ENCODE assay signal across 9 cellular contexts in genomic region chr7:35647171-35647574, GRCh38.
DNase-seq lines count a peak whose midpoint lies in the region; ATAC-seq and TF ChIP-seq lines count a peak whose summit lies in the region.
"Had no signal": no experiment of that assay in that cellular context is flagged by ENCODE, and none has a peak within 500 bp of the region (broad histone marks: within the 10 kb centered on the region; RNA-seq: fewer than 3 reads in every experiment).

No MANE protein-coding gene starts in this region.

- peak overlapping the region; percentile 49 for H3K27ac Mint-ChIP-seq in stimulated activated memory B cell treated with anti-CD40 and anti-IgM and Interleukin-4, amounts not matched to agents 10 μg/mL and 1 μg/mL and 100 μg/mL, for 72 hours

- no peaks in the 10 kb centered on the region for H3K36me3 ChIP-seq in iPS-18a (ENCODE audit: control insufficient read depth, low read depth, low read length)

- H3K9ac ChIP-seq in iPS-18a (ENCODE audit: low read length) = peak overlapping the region; percentile 38

- no peaks in the 10 kb centered on the region for H3K9me3 Mint-ChIP-seq in stimulated activated memory B cell treated with anti-CD40 and anti-IgM and Interleukin-4, amounts not matched to agents 10 μg/mL and 1 μg/mL and 100 μg/mL, for 72 hours

- peaks cover 59% of the 10 kb centered on the region for H3K4me1 Mint-ChIP-seq in stimulated activated memory B cell treated with anti-CD40 and anti-IgM and Interleukin-4, amounts not matched to agents 10 μg/mL and 1 μg/mL and 100 μg/mL, for 72 hours

- no peaks in the 10 kb centered on the region for H3K27me3 ChIP-seq in iPS-18a (ENCODE audit: control insufficient read depth, insufficient read depth, low read length)

- DNase-seq in NCI-H748 (lab: John Stamatoyannopoulos, UW; ENCODE audit: unreplicated experiment) (peak; percentile 27), NCI-H748 treated with DMSO at 0.1 percent for 48 hours (lab: John Stamatoyannopoulos, UW) (no peak), NCI-H187 treated with DMSO at 0.1 percent for 48 hours (lab: John Stamatoyannopoulos, UW) (no peak)
- no peak for DNase-seq in stimulated activated CD4-positive, alpha-beta T cell treated with anti-CD3 and anti-CD28 coated beads, Interleukin-12 subunit alpha, Interleukin-12 subunit beta, amount 100 ng/mL, for 4 hours
- DNase-seq: activated T-cell treated with anti-CD3 and anti-CD28 coated beads, Interleukin-2, amount 50 U/mL, for 4 hours had no signal

- peaks cover 52% of the 10 kb centered on the region for H3K36me3 Mint-ChIP-seq in stimulated activated memory B cell treated with anti-CD40 and anti-IgM and Interleukin-4, amounts not matched to agents 10 μg/mL and 1 μg/mL and 100 μg/mL, for 72 hours

- no peaks in the 10 kb centered on the region for H3K9me3 ChIP-seq in iPS-18a (ENCODE audit: control insufficient read depth, low read depth, low read length)

- ATAC-seq in SK-N-SH treated with all-trans-retinoic acid at 6 μM for 48 hours (peak; percentile 59; the same call in 1 of the 3 replicates), HG03469 (IDR thresholded peaks at IDR 0.05; ENCODE audit: unreplicated experiment) (no peak)
- no peak for ATAC-seq in stimulated activated memory B cell treated with anti-CD40 and anti-IgM and Interleukin-4, amounts not matched to agents 10 μg/mL and 1 μg/mL and 100 μg/mL, for 72 hours

- H3K27ac ChIP-seq in iPS-18a (ENCODE audit: low read length) = no peak overlapping the region

- no peak overlapping the region for H3K4me3 Mint-ChIP-seq in stimulated activated memory B cell treated with anti-CD40 and anti-IgM and Interleukin-4, amounts not matched to agents 10 μg/mL and 1 μg/mL and 100 μg/mL, for 72 hours

- peak overlapping the region; percentile 14 for H3K4me3 ChIP-seq in iPS-18a (ENCODE audit: low read length)

- no peaks in the 10 kb centered on the region for H3K27me3 Mint-ChIP-seq in stimulated activated memory B cell treated with anti-CD40 and anti-IgM and Interleukin-4, amounts not matched to agents 10 μg/mL and 1 μg/mL and 100 μg/mL, for 72 hours

- peaks cover 18% of the 10 kb centered on the region for H3K4me1 ChIP-seq in iPS-18a (ENCODE audit: control insufficient read depth, low read depth, low read length)

TF ChIP-seq in SK-N-SH treated with all-trans-retinoic acid at 6 μM for 48 hours, 23 proteins besides CTCF, POLR2A, EP300 and RAD21:
- TF ChIP-seq, protein P1, sequence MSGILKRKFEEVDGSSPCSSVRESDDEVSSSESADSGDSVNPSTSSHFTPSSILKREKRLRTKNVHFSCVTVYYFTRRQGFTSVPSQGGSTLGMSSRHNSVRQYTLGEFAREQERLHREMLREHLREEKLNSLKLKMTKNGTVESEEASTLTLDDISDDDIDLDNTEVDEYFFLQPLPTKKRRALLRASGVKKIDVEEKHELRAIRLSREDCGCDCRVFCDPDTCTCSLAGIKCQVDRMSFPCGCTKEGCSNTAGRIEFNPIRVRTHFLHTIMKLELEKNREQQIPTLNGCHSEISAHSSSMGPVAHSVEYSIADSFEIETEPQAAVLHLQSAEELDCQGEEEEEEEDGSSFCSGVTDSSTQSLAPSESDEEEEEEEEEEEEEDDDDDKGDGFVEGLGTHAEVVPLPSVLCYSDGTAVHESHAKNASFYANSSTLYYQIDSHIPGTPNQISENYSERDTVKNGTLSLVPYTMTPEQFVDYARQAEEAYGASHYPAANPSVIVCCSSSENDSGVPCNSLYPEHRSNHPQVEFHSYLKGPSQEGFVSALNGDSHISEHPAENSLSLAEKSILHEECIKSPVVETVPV (CRISPR knock-in tag; IDR thresholded peaks at IDR 0.05) = no peak
- TF ChIP-seq ZFP3 (CRISPR knock-in tag; IDR thresholded peaks at IDR 0.05) (no peak), ZC3H10 (CRISPR knock-in tag; IDR thresholded peaks at IDR 0.05) (no peak), BACH2 (CRISPR knock-in tag; IDR thresholded peaks at IDR 0.05; ENCODE audit: borderline replicate concordance) (no peak), RARB (CRISPR knock-in tag; IDR thresholded peaks at IDR 0.05) (no peak), TSHZ2 (CRISPR knock-in tag; IDR thresholded peaks at IDR 0.05) (no peak), PATZ1 (CRISPR knock-in tag; IDR thresholded peaks at IDR 0.05; ENCODE audit: borderline replicate concordance) (no peak), SNAI2 (CRISPR knock-in tag; IDR thresholded peaks at IDR 0.05) (no peak), ISL1 (CRISPR knock-in tag; IDR thresholded peaks at IDR 0.05) (no peak), OSR1 (CRISPR knock-in tag; IDR thresholded peaks at IDR 0.05) (no peak), ZFP30 (CRISPR knock-in tag; IDR thresholded peaks at IDR 0.05) (no peak)
- TF ChIP-seq, protein P2, sequence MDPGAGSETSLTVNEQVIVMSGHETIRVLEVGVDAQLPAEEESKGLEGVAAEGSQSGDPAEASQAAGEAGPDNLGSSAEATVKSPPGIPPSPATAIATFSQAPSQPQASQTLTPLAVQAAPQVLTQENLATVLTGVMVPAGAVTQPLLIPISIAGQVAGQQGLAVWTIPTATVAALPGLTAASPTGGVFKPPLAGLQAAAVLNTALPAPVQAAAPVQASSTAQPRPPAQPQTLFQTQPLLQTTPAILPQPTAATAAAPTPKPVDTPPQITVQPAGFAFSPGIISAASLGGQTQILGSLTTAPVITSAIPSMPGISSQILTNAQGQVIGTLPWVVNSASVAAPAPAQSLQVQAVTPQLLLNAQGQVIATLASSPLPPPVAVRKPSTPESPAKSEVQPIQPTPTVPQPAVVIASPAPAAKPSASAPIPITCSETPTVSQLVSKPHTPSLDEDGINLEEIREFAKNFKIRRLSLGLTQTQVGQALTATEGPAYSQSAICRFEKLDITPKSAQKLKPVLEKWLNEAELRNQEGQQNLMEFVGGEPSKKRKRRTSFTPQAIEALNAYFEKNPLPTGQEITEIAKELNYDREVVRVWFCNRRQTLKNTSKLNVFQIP (CRISPR knock-in tag; IDR thresholded peaks at IDR 0.05; ENCODE audit: borderline replicate concordance, low read depth) = no peak
